2 cellular contexts compared by ENCODE assay signal in genomic region chr1:229067546-229067945, GRCh38.
TF ChIP-seq lines count a peak whose summit lies in the region.

No MANE protein-coding gene starts in this region.

TF ChIP-seq in A549, 52 proteins besides CTCF, POLR2A, EP300 and RAD21 (continued from another document):
- TF ChIP-seq ELK1 (IDR thresholded peaks at IDR 0.05; ENCODE audit: low read depth, low read length) (no peak), ESRRA (IDR thresholded peaks at IDR 0.05; ENCODE audit: borderline replicate concordance, low read length) (no peak), HDAC2 (IDR thresholded peaks at IDR 0.05) (no peak), CHD4 (IDR thresholded peaks at IDR 0.05; ENCODE audit: borderline replicate concordance) (no peak), CEBPB (IDR thresholded peaks at IDR 0.05) (no peak), TP53 (CRISPR knock-in tag; IDR thresholded peaks at IDR 0.05) (no peak), HOXB5 (CRISPR knock-in tag; IDR thresholded peaks at IDR 0.05) (no peak), CHD2 (IDR thresholded peaks at IDR 0.05; ENCODE audit: low read length, partially characterized antibody) (no peak), FOSL2 (IDR thresholded peaks at IDR 0.05) (no peak), FOSL2 (CRISPR knock-in tag; IDR thresholded peaks at IDR 0.05) (no peak), ZSCAN20 (CRISPR knock-in tag; IDR thresholded peaks at IDR 0.05) (no peak), NR3C1 (IDR thresholded peaks at IDR 0.05) (no peak), EHMT2 (IDR thresholded peaks at IDR 0.05; ENCODE audit: low read depth) (no peak), ZFP36 (IDR thresholded peaks at IDR 0.05; ENCODE audit: borderline replicate concordance, partially characterized antibody) (no peak)
TF ChIP-seq in A549: peak in this region for 0.

TF ChIP-seq in H1, 55 proteins besides CTCF, POLR2A, EP300 and RAD21:
- TF ChIP-seq POU5F1 (IDR thresholded peaks at IDR 0.05; ENCODE audit: low read depth, low read length) (no peak), TAF1 (IDR thresholded peaks at IDR 0.05; ENCODE audit: low read depth, low read length) (no peak), CHD2 (IDR thresholded peaks at IDR 0.05; ENCODE audit: low read length) (no peak), RBBP5 (IDR thresholded peaks at IDR 0.05; ENCODE audit: borderline replicate concordance, low read depth, low read length) (no peak), SUZ12 (IDR thresholded peaks at IDR 0.05; ENCODE audit: low read length) (no peak), MAFK (IDR thresholded peaks at IDR 0.05; ENCODE audit: low read depth, low read length) (no peak), HDAC2 (IDR thresholded peaks at IDR 0.05; ENCODE audit: borderline replicate concordance in 1 of 2, low read depth in 2 of 2, low read length in 2 of 2) (no peak), NANOG (IDR thresholded peaks at IDR 0.05; ENCODE audit: insufficient read depth, low read depth, low read length, poor library complexity, severe bottlenecking) (no peak), SIN3A (conservative IDR thresholded peaks at IDR 0.05 in 1 of 2, IDR thresholded peaks at IDR 0.05 in 1 of 2; ENCODE audit: low read depth in 1 of 2, low read length in 2 of 2) (no peak), HDAC6 (IDR thresholded peaks at IDR 0.05; ENCODE audit: low read depth, low read length) (no peak), TAF7 (optimal IDR thresholded peaks at IDR 0.05; ENCODE audit: borderline replicate concordance, low read depth, low read length) (no peak), CTBP2 (IDR thresholded peaks at IDR 0.05; ENCODE audit: borderline replicate concordance, insufficient read depth, insufficient read length, low read length) (no peak), CBX8 (IDR thresholded peaks at IDR 0.05; ENCODE audit: borderline replicate concordance, low read depth, low read length) (no peak), KDM5A (IDR thresholded peaks at IDR 0.05; ENCODE audit: low read length) (no peak), SP2 (IDR thresholded peaks at IDR 0.05; ENCODE audit: low read length) (no peak), SP1 (IDR thresholded peaks at IDR 0.05; ENCODE audit: low read depth, low read length) (no peak), KDM4A (IDR thresholded peaks at IDR 0.05; ENCODE audit: low read depth, low read length, severe bottlenecking) (no peak), ASH2L (IDR thresholded peaks at IDR 0.05; ENCODE audit: low read length) (no peak), SRF (IDR thresholded peaks at IDR 0.05; ENCODE audit: low read depth, low read length) (no peak), RFX5 (IDR thresholded peaks at IDR 0.05; ENCODE audit: borderline replicate concordance, low read depth, low read length) (no peak)
